Comparison of ENCODE assay signal across 1 cellular context in the genomic region with DNA sequence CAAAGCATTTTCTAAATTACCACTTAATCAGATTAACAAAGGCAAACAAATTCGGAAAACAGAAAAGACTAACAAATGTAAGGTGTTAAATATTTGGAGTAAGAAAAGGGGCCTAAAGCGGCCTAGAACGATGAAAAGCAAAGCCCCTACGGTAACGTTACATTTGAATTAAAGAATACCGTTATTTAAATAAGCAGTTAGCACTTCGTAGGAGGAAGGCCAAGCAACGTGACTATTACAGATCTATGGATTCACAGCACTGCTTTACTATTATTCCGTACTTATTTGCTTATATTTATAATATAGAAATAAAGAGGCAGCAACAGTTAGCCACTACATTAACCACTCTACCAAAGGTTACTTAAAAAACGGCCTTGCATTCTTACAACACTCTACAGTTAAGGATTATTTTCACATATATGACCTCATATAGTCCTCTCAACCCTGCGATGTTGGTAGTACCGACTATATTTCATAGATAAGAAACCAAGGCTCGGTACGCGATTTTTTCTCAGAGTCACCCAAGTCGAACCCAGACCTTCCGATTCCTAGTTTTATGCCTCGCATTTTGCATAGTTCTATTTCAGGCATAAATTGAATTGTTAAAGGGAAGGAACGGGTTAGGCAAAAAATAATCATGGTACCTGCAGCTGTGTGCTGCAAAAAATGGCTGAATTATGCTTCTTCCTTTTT.
TF ChIP-seq lines count a peak whose summit lies in the region.

No MANE protein-coding gene starts in this region.

TF ChIP-seq in SK-N-SH, 30 proteins besides CTCF, POLR2A, EP300 and RAD21 (continued from another document):
- TF ChIP-seq NRF1 (IDR thresholded peaks at IDR 0.05; ENCODE audit: low read depth, low read length), result no peak
- TF ChIP-seq POLR2AphosphoS5 (IDR thresholded peaks at IDR 0.05; ENCODE audit: low read depth, low read length), result no peak
- TF ChIP-seq MEF2A (IDR thresholded peaks at IDR 0.05; ENCODE audit: borderline replicate concordance, low read depth), result no peak
- no peak for TF ChIP-seq SMC3 (IDR thresholded peaks at IDR 0.05; ENCODE audit: low read depth, low read length)
- no peak for TF ChIP-seq FOXJ3 (CRISPR knock-in tag; IDR thresholded peaks at IDR 0.05)
- no peak for TF ChIP-seq TCF12 (IDR thresholded peaks at IDR 0.05)
- no peak for TF ChIP-seq JUND (IDR thresholded peaks at IDR 0.05)
- no peak for TF ChIP-seq TAF1 (IDR thresholded peaks at IDR 0.05; ENCODE audit: borderline replicate concordance, low read depth, low read length)
- no peak for TF ChIP-seq SIN3A (IDR thresholded peaks at IDR 0.05; ENCODE audit: borderline replicate concordance, low read depth, low read length)
- no peak for TF ChIP-seq GABPA (IDR thresholded peaks at IDR 0.05; ENCODE audit: low read depth)
- TF ChIP-seq, protein P1, sequence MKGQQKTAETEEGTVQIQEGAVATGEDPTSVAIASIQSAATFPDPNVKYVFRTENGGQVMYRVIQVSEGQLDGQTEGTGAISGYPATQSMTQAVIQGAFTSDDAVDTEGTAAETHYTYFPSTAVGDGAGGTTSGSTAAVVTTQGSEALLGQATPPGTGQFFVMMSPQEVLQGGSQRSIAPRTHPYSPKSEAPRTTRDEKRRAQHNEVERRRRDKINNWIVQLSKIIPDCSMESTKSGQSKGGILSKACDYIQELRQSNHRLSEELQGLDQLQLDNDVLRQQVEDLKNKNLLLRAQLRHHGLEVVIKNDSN (IDR thresholded peaks at IDR 0.05; ENCODE audit: borderline replicate concordance, low read depth), result no peak
